17 cellular contexts compared by ENCODE assay signal in genomic region chr6:109449789-109450673, GRCh38. TPM values are rescaled to one million over a fixed set of nuclear protein-coding genes. Genes with fewer than 3 reads are reported as not detected.
DNase-seq lines count a peak whose midpoint lies in the region; ATAC-seq, FAIRE-seq and TF ChIP-seq lines count a peak whose summit lies in the region.
"Had no signal": no experiment of that assay in that cellular context is flagged by ENCODE, and none has a peak within 500 bp of the region (broad histone marks: within the 10 kb centered on the region; RNA-seq: fewer than 3 reads in every experiment).

No MANE protein-coding gene starts in this region.

- H2AFZ ChIP-seq in K562 (ENCODE audit: low read depth, low read length): no peak overlapping the region
- no peak overlapping the region for H2AFZ ChIP-seq in osteoblast (ENCODE audit: low read length)

- intact Hi-C loops in K562 (cut with micrococcal nuclease): no loop called here

- peaks cover 0 to 55% (median 0%) of the 10 kb centered on the region in 3 donors for H3K36me3 ChIP-seq in Peyer's patch
- H3K36me3 ChIP-seq in K562 (ENCODE audit: control insufficient read depth, insufficient read depth, low read length): peaks cover 18% of the 10 kb centered on the region; the same call in 1 of the 3 replicates
- H3K36me3 ChIP-seq in osteoblast (ENCODE audit: insufficient read depth, low read length): peaks cover 6% of the 10 kb centered on the region

- H3K27me3 Mint-ChIP-seq in progenitor cell of endocrine pancreas: no peaks in the 10 kb centered on the region

- H3K4me2 ChIP-seq in K562 (ENCODE audit: insufficient read depth, low read length) (no peak overlapping the region), osteoblast (ENCODE audit: insufficient read depth, low read length) (no peak overlapping the region)

- H3K9me3 Mint-ChIP-seq in progenitor cell of endocrine pancreas (ENCODE audit: low read depth): no peaks in the 10 kb centered on the region
- H3K9me3 Mint-ChIP-seq: H9 had no signal

- no peak overlapping the region for H3K4me3 Mint-ChIP-seq in progenitor cell of endocrine pancreas (ENCODE audit: low read depth)
- H3K4me3 Mint-ChIP-seq: H9 had no signal

- TF ChIP-seq CTCF in Peyer's patch (IDR thresholded peaks at IDR 0.05) (no peak), K562 (IDR thresholded peaks at IDR 0.05 in 2 of 3, conservative IDR thresholded peaks at IDR 0.05 in 1 of 3; ENCODE audit: insufficient read depth in 2 of 3, low read depth in 1 of 3, low read length in 3 of 3) (no peak), osteoblast (IDR thresholded peaks at IDR 0.05; ENCODE audit: extremely low read depth, low read depth, low read length) (no peak), progenitor cell of endocrine pancreas (IDR thresholded peaks at IDR 0.05; ENCODE audit: unreplicated experiment) (no peak), GM10266 (IDR thresholded peaks at IDR 0.05; ENCODE audit: control insufficient read depth, insufficient read depth, low read depth, missing control alignments) (no peak)

- H3K27ac Mint-ChIP-seq in progenitor cell of endocrine pancreas: no peak overlapping the region

- no peak overlapping the region for H3K4me3 ChIP-seq in Peyer's patch
- no peak overlapping the region for H3K4me3 ChIP-seq in K562
- H3K4me3 ChIP-seq in osteoblast (ENCODE audit: insufficient read depth, low read length): no peak overlapping the region
- H3K4me3 ChIP-seq: tibial artery had no signal

- CTCF ChIA-PET in K562 (lab: Yijun Ruan, JAX; ENCODE audit: low intra/inter-chr PET ratio): no interaction called here

- no peak for TF ChIP-seq RAD21 in K562 (CRISPR knock-in tag; conservative IDR thresholded peaks at IDR 0.05 in 1 of 2, IDR thresholded peaks at IDR 0.05 in 1 of 2)

- H3K36me3 Mint-ChIP-seq in progenitor cell of endocrine pancreas (ENCODE audit: insufficient read depth): peaks cover 17% of the 10 kb centered on the region

- H4K20me1 ChIP-seq in K562 (replicated peaks; ENCODE audit: control insufficient read depth, insufficient read depth, low read length) (no peaks in the 10 kb centered on the region), osteoblast (ENCODE audit: insufficient read depth, low read length) (no peaks in the 10 kb centered on the region)

- POLR2A ChIA-PET in K562 (lab: Yijun Ruan, JAX): interaction anchor here (0.6 to 8.2 kb wide), 5 partner anchors 6 to 532 kb away, joined by 3 to 92 read pairs (median 4); partner anchors contain the start of genes PPIL6, SESN1 and SMPD2

- H3K79me2 ChIP-seq in K562 (ENCODE audit: control insufficient read depth, insufficient read depth, low read length): no peaks in the 10 kb centered on the region
- no peaks in the 10 kb centered on the region for H3K79me2 ChIP-seq in osteoblast (ENCODE audit: insufficient read depth, low read length)

- peak; percentile 23 for DNase-seq in NK-92 treated with Interleukin-12 subunit alpha and Interleukin-12 subunit beta, amount 100 ng/mL, for 24 hours (lab: John Stamatoyannopoulos, UW)
- no peak for DNase-seq in NK-92 (lab: John Stamatoyannopoulos, UW; ENCODE audit: unreplicated experiment)
- peak; percentile 50 to 87 (median 82) for DNase-seq in Peyer's patch
- DNase-seq in K562 (ENCODE audit: extremely low read depth in 1 of 4, low spot score in 3 of 4): no peak
- DNase-seq in osteoblast (ENCODE audit: insufficient read length, low spot score, missing footprints): peak; percentile 44
- DNase-seq in GM19238 (ENCODE audit: insufficient read length, low spot score): no peak
- no peak for DNase-seq in progenitor cell of endocrine pancreas (ENCODE audit: low spot score, unreplicated experiment)
- DNase-seq in GM10266 (ENCODE audit: extremely low spot score): no peak
- DNase-seq: 8988T, cortex of kidney, H9, kidney glomerular epithelial cell, NCI-H1436, NCI-H524, tibial artery, WERI-Rb-1 had no signal

- H3K9me3 ChIP-seq in Peyer's patch: no peaks in the 10 kb centered on the region
- no peaks in the 10 kb centered on the region for H3K9me3 ChIP-seq in K562 (replicated peaks; ENCODE audit: control insufficient read depth, insufficient read depth, low read depth, low read length)
- no peaks in the 10 kb centered on the region for H3K9me3 ChIP-seq in osteoblast (ENCODE audit: low read depth, low read length)
- H3K9me3 ChIP-seq: tibial artery had no signal

- in situ Hi-C loops in K562 (cut with MboI): no loop called here

- H3K27me3 ChIP-seq in Peyer's patch (no peaks in the 10 kb centered on the region), K562 (ENCODE audit: control insufficient read depth in 2 of 2, insufficient read depth in 2 of 2, low read length in 2 of 2) (no peaks in the 10 kb centered on the region), osteoblast (ENCODE audit: insufficient read depth, low read length) (no peaks in the 10 kb centered on the region)
- H3K27me3 ChIP-seq: tibial artery had no signal

- no peaks in the 10 kb centered on the region for H3K9me1 ChIP-seq in K562 (ENCODE audit: control insufficient read depth, insufficient read depth, low read length)

- H3K27ac ChIP-seq in Peyer's patch: peak overlapping the region in 2 of 4 donors; percentile 19 to 68
- no peak overlapping the region for H3K27ac ChIP-seq in K562 (ENCODE audit: extremely low read depth, low read depth, low read length)
- no peak overlapping the region for H3K27ac ChIP-seq in osteoblast (ENCODE audit: low read depth, low read length)
- H3K27ac ChIP-seq: tibial artery, WERI-Rb-1 had no signal

- no peak for TF ChIP-seq POLR2A in Peyer's patch (IDR thresholded peaks at IDR 0.05)
- no peak for TF ChIP-seq POLR2A in K562 (conservative IDR thresholded peaks at IDR 0.05)

- no peak for FAIRE-seq in K562 (lab: Jason Lieb, UNC)
- FAIRE-seq: HTR-8/SVneo had no signal

- H3K9ac ChIP-seq in K562 (ENCODE audit: insufficient read depth in 1 of 2, low read depth in 2 of 2, low read length in 2 of 2): peak overlapping the region in 1 of 2 experiments; percentile 38; a peak in 1 of 4 replicates

- WGBS in K562 (ENCODE audit: insufficient coverage, low coverage, missing lambda C conversion rate): 56% methylated on average over 11 of the region's 16 CpGs

- ATAC-seq in K562: no peak

- BruUV-seq in K562 (replicated peaks; lab: Mats Ljungman, UMichigan): no TSS peak

- H3K4me1 ChIP-seq in Peyer's patch (peaks cover 0 to 29% (median 20%) of the 10 kb centered on the region in 4 donors), K562 (replicated peaks in 1 of 2; ENCODE audit: control insufficient read depth in 2 of 2, insufficient read depth in 2 of 2, low read length in 2 of 2) (peaks cover 11 to 51% of the 10 kb centered on the region in 2 experiments; a peak in 4 of 5 replicates), osteoblast (ENCODE audit: insufficient read depth, low read length) (no peaks in the 10 kb centered on the region)

- no peak for TF ChIP-seq EP300 in K562 (IDR thresholded peaks at IDR 0.05; ENCODE audit: low read length)

- H3K4me1 Mint-ChIP-seq in progenitor cell of endocrine pancreas (ENCODE audit: low read depth): no peaks in the 10 kb centered on the region

RNA-seq across cellular contexts. Expression of gene MICAL1, which starts 5.5 kb away (rescaled TPM):
- total RNA-seq in Peyer's patch (100 to 1,000 TPM; 154 to 291 (median 223) TPM), K562 (2014; rRNA removed) (7.0 and 10.5 TPM in 2 replicates), K562 (2014; rRNA removed; fragmentation: Illumina TruSeq; extraction: Trizol) (3.0 and 3.7 TPM in 2 replicates), K562 (2015; rRNA removed; fragmentation: Illumina TruSeq; extraction: Trizol) (4.6 and 5.3 TPM in 2 replicates), K562 (2021) (11.0 and 12.3 TPM in 2 replicates), osteoblast (26.1 and 28.0 TPM in 2 replicates), progenitor cell of endocrine pancreas (101 and 102 TPM in 2 replicates)
- 67.8 and 124 TPM in 2 replicates for total RNA-seq in K562 (2011; cell fraction: chromatin; rRNA removed; ENCODE audit: low replicate concordance)
- 63.3 and 63.4 TPM in 2 replicates for total RNA-seq in K562 (2011; cell fraction: nucleolus; rRNA removed)
- 56.3 and 70.8 TPM in 2 replicates for total RNA-seq in K562 (2011; cell fraction: nucleoplasm; rRNA removed)
- polyA plus RNA-seq in K562 (2011; rRNA removed) (11.5 and 11.6 TPM in 2 replicates), K562 (2014; fragmentation: Illumina TruSeq; extraction: Trizol) (8.4 and 9.0 TPM in 2 replicates), K562 (2014; fragmentation: Nextera tagmentation; extraction: Ambion mirVana) (under 1 TPM; 0.07 to 0.15 TPM), K562 (2014; rRNA removed) (11.5 and 15.2 TPM in 2 replicates)
- polyA plus RNA-seq in K562 (2011; cell fraction: cytosol; rRNA removed): 5.4 and 9.1 TPM in 2 replicates
- polyA plus RNA-seq in K562 (2011; cell fraction: nucleus; rRNA removed): 72.2 and 124 TPM in 2 replicates
- 10.9 and 26.0 TPM in 2 replicates for polyA plus RNA-seq in K562 (2012)
- polyA minus RNA-seq in K562 (2011; rRNA and poly(A)+ RNA removed): 3.5 and 4.8 TPM in 2 replicates
- polyA minus RNA-seq in K562 (2011; cell fraction: cytosol; rRNA and poly(A)+ RNA removed): 3.5 and 5.0 TPM in 2 replicates
- 12.9 and 14.9 TPM in 2 replicates for polyA minus RNA-seq in K562 (2011; cell fraction: nucleus; rRNA and poly(A)+ RNA removed)

RNA-seq across cellular contexts. Expression of gene SMPD2, which starts 9.5 kb away (rescaled TPM):
- total RNA-seq in Peyer's patch: 10 to 100 TPM; 20.6 to 34.5 (median 26.8) TPM
- 40.0 and 130 TPM in 2 replicates for total RNA-seq in K562 (2011; cell fraction: chromatin; rRNA removed; ENCODE audit: low replicate concordance)
- total RNA-seq in K562 (2011; cell fraction: nucleolus; rRNA removed): 68.9 and 90.7 TPM in 2 replicates
- 59.2 and 61.0 TPM in 2 replicates for total RNA-seq in K562 (2011; cell fraction: nucleoplasm; rRNA removed)
- 20.8 and 23.9 TPM in 2 replicates for total RNA-seq in K562 (2014; rRNA removed)
- total RNA-seq in K562 (2014; rRNA removed; fragmentation: Illumina TruSeq; extraction: Trizol): 8.8 and 14.5 TPM in 2 replicates
- 16.8 and 18.1 TPM in 2 replicates for total RNA-seq in K562 (2015; rRNA removed; fragmentation: Illumina TruSeq; extraction: Trizol)
- total RNA-seq in K562 (2021): 20.4 TPM in 2 replicates
- 14.8 and 18.3 TPM in 2 replicates for polyA plus RNA-seq in K562 (2011; rRNA removed)
- 15.1 and 22.6 TPM in 2 replicates for polyA plus RNA-seq in K562 (2011; cell fraction: cytosol; rRNA removed)
- 61.2 and 64.9 TPM in 2 replicates for polyA plus RNA-seq in K562 (2011; cell fraction: nucleus; rRNA removed)
- 14.3 and 17.2 TPM in 2 replicates for polyA plus RNA-seq in K562 (2012)
- 20.5 TPM in 2 replicates for polyA plus RNA-seq in K562 (2014; fragmentation: Illumina TruSeq; extraction: Trizol)
- polyA plus RNA-seq in K562 (2014; fragmentation: Nextera tagmentation; extraction: Ambion mirVana): 1 to 10 TPM in 1 of 2 experiments, under 1 TPM in 1; 0.13 to 1.2 TPM
- 19.3 and 21.8 TPM in 2 replicates for polyA plus RNA-seq in K562 (2014; rRNA removed)
- polyA minus RNA-seq in K562 (2011; rRNA and poly(A)+ RNA removed): 25.8 and 28.5 TPM in 2 replicates
- 8.1 and 12.0 TPM in 2 replicates for polyA minus RNA-seq in K562 (2011; cell fraction: cytosol; rRNA and poly(A)+ RNA removed)
- 43.4 and 53.0 TPM in 2 replicates for polyA minus RNA-seq in K562 (2011; cell fraction: nucleus; rRNA and poly(A)+ RNA removed)
- 14.8 and 15.0 TPM in 2 replicates for total RNA-seq in osteoblast
- 13.6 and 17.5 TPM in 2 replicates for total RNA-seq in progenitor cell of endocrine pancreas

RNA-seq across cellular contexts. Expression of gene PPIL6, which starts 9.6 kb away (rescaled TPM):
- total RNA-seq in Peyer's patch (under 1 TPM in 2 of 4 donors, not detected in 2; 0.27 to 0.53 TPM), K562 (2014; rRNA removed) (0.33 TPM in 1 of 2 replicates, not detected in the other), K562 (2014; rRNA removed; fragmentation: Illumina TruSeq; extraction: Trizol) (0.64 and 0.98 TPM in 2 replicates), K562 (2015; rRNA removed; fragmentation: Illumina TruSeq; extraction: Trizol) (0.68 and 0.76 TPM in 2 replicates), K562 (2021) (0.47 and 0.87 TPM in 2 replicates), osteoblast (5.3 and 5.8 TPM in 2 replicates), progenitor cell of endocrine pancreas (7.0 and 7.9 TPM in 2 replicates)
- 0.19 TPM in 1 of 2 replicates, not detected in the other for total RNA-seq in K562 (2011; cell fraction: chromatin; rRNA removed; ENCODE audit: low replicate concordance)
- not detected in 2 replicates for total RNA-seq in K562 (2011; cell fraction: nucleolus; rRNA removed)
- 0.15 TPM in 1 of 2 replicates, not detected in the other for total RNA-seq in K562 (2011; cell fraction: nucleoplasm; rRNA removed)
- polyA plus RNA-seq in K562 (2011; rRNA removed) (0.36 and 1.1 TPM in 2 replicates), K562 (2014; fragmentation: Illumina TruSeq; extraction: Trizol) (0.35 and 0.49 TPM in 2 replicates), K562 (2014; fragmentation: Nextera tagmentation; extraction: Ambion mirVana) (under 1 TPM; 0.13 to 0.14 TPM), K562 (2014; rRNA removed) (0.03 and 1.5 TPM in 2 replicates)
- 0.09 and 0.29 TPM in 2 replicates for polyA plus RNA-seq in K562 (2011; cell fraction: cytosol; rRNA removed)
- 0.10 and 0.37 TPM in 2 replicates for polyA plus RNA-seq in K562 (2011; cell fraction: nucleus; rRNA removed)
- polyA plus RNA-seq in K562 (2012): 0.72 and 2.6 TPM in 2 replicates
- polyA minus RNA-seq in K562 (2011; rRNA and poly(A)+ RNA removed): 0.42 and 1.3 TPM in 2 replicates
- not detected in 2 replicates for polyA minus RNA-seq in K562 (2011; cell fraction: cytosol; rRNA and poly(A)+ RNA removed)
- polyA minus RNA-seq in K562 (2011; cell fraction: nucleus; rRNA and poly(A)+ RNA removed): 0.27 TPM in 1 of 2 replicates, not detected in the other

RNA-seq across cellular contexts. Expression of gene ZBTB24, which starts 33.0 kb away (rescaled TPM):
- total RNA-seq in Peyer's patch (10 to 100 TPM in 2 of 4 donors, 1 to 10 TPM in 2; 6.7 to 11.6 (median 9.1) TPM), K562 (2014; rRNA removed) (8.3 and 9.3 TPM in 2 replicates), K562 (2014; rRNA removed; fragmentation: Illumina TruSeq; extraction: Trizol) (13.4 and 13.7 TPM in 2 replicates), K562 (2015; rRNA removed; fragmentation: Illumina TruSeq; extraction: Trizol) (15.8 and 16.7 TPM in 2 replicates), K562 (2021) (8.5 TPM in 2 replicates), osteoblast (8.7 and 10.9 TPM in 2 replicates), progenitor cell of endocrine pancreas (10.8 and 11.4 TPM in 2 replicates)
- 7.0 and 15.8 TPM in 2 replicates for total RNA-seq in K562 (2011; cell fraction: chromatin; rRNA removed; ENCODE audit: low replicate concordance)
- 5.2 and 5.5 TPM in 2 replicates for total RNA-seq in K562 (2011; cell fraction: nucleolus; rRNA removed)
- 7.4 and 8.9 TPM in 2 replicates for total RNA-seq in K562 (2011; cell fraction: nucleoplasm; rRNA removed)
- polyA plus RNA-seq in K562 (2011; rRNA removed) (3.8 and 4.3 TPM in 2 replicates), K562 (2014; fragmentation: Illumina TruSeq; extraction: Trizol) (8.2 and 10.1 TPM in 2 replicates), K562 (2014; fragmentation: Nextera tagmentation; extraction: Ambion mirVana) (1 to 10 TPM; 2.0 to 2.5 TPM), K562 (2014; rRNA removed) (5.3 TPM in 2 replicates)
- polyA plus RNA-seq in K562 (2011; cell fraction: cytosol; rRNA removed): 2.6 and 3.1 TPM in 2 replicates
- polyA plus RNA-seq in K562 (2011; cell fraction: nucleus; rRNA removed): 3.7 and 4.5 TPM in 2 replicates
- 5.4 and 5.5 TPM in 2 replicates for polyA plus RNA-seq in K562 (2012)
- 7.6 and 7.9 TPM in 2 replicates for polyA minus RNA-seq in K562 (2011; rRNA and poly(A)+ RNA removed)
- polyA minus RNA-seq in K562 (2011; cell fraction: cytosol; rRNA and poly(A)+ RNA removed): 4.4 and 5.5 TPM in 2 replicates
- 4.2 and 7.4 TPM in 2 replicates for polyA minus RNA-seq in K562 (2011; cell fraction: nucleus; rRNA and poly(A)+ RNA removed)

Comparison
In these comparisons a context has a peak if more than half of its experiments do, and no peak if none do; other contexts are left out.
1. DNase-seq: peak in NK-92 treated with Interleukin-12 subunit alpha and Interleukin-12 subunit beta, amount 100 ng/mL, for 24 hours (single experiment), Peyer's patch (3 of 3) and osteoblast (single experiment); none in NK-92 (single experiment), K562 (0 of 4), GM19238 (single experiment), progenitor cell of endocrine pancreas (single experiment) and GM10266 (single experiment).